In the genomic region with DNA sequence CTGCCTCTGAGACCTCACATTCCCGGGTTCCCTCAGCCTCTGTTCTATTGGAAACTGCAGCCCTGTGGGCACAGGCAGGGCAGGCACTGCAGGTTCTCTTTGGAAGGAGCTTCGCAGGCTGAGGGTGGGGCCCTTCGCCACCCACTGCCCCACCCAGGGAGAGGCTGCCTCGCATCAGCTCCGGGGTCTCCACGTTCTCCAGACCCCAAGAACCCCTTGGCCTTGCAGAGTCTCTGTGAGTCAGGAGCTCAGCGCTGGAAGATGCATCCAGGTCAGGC, we compare ENCODE assay signal across 1 cellular context.
TF ChIP-seq lines count a peak whose summit lies in the region.

No MANE protein-coding gene starts in this region.

TF ChIP-seq in K562, 482 proteins besides CTCF, POLR2A, EP300 and RAD21:
- TF ChIP-seq SP1 (CRISPR knock-in tag; IDR thresholded peaks at IDR 0.05) = 0 out of 2 replicates have a peak, but pooled peaks have one; percentile 7
- TF ChIP-seq MAFF (IDR thresholded peaks at IDR 0.05; ENCODE audit: low read length) = no peak
- no peak for TF ChIP-seq ZNF445 (CRISPR knock-in tag; IDR thresholded peaks at IDR 0.05; ENCODE audit: low read depth)
- no peak for TF ChIP-seq TBP (optimal IDR thresholded peaks at IDR 0.05; ENCODE audit: low read depth, low read length)
- no peak for TF ChIP-seq NR4A1 (CRISPR knock-in tag; IDR thresholded peaks at IDR 0.05)
- TF ChIP-seq NR4A1 (tag; IDR thresholded peaks at IDR 0.05) = no peak
- no peak for TF ChIP-seq GTF3C2 (IDR thresholded peaks at IDR 0.05; ENCODE audit: borderline replicate concordance, extremely low read depth, insufficient read length)
- TF ChIP-seq NRF1 (conservative IDR thresholded peaks at IDR 0.05 in 1 of 2, IDR thresholded peaks at IDR 0.05 in 1 of 2) = no peak
- no peak for TF ChIP-seq NELFE (IDR thresholded peaks at IDR 0.05; ENCODE audit: insufficient read depth, insufficient read length)
